8 cellular contexts compared by ENCODE assay signal in genomic region chr5:58462623-58463230, GRCh38. TPM values are rescaled to one million over a fixed set of nuclear protein-coding genes. Genes with fewer than 3 reads are reported as not detected.
DNase-seq lines count a peak whose midpoint lies in the region; ATAC-seq and TF ChIP-seq lines count a peak whose summit lies in the region.

No MANE protein-coding gene starts in this region.

- H3K36me3 Mint-ChIP-seq in chondrocyte (ENCODE audit: low read depth), result peaks cover 5% of the 10 kb centered on the region

- H2AFZ ChIP-seq in HCT116 (ENCODE audit: low read depth, low read length, poor library complexity, severe bottlenecking) (peak overlapping the region; percentile 75), mesenchymal stem cell (ENCODE audit: low read depth, low read length) (no peak overlapping the region)

- H2AK5ac ChIP-seq in mesenchymal stem cell (ENCODE audit: low read length, severe bottlenecking), result no peak overlapping the region

- DNase-seq in NCI-H1105 treated with DMSO at 0.1 percent for 48 hours (lab: John Stamatoyannopoulos, UW), result peak; percentile 32
- no peak for DNase-seq in NCI-H1105 (lab: John Stamatoyannopoulos, UW)
- DNase-seq in HCT116 (ENCODE audit: low read depth, low spot score), result peak; percentile 61
- DNase-seq in SHP77 (lab: John Stamatoyannopoulos, UW), result peak; percentile 14 to 52
- DNase-seq in chondrocyte (ENCODE audit: low spot score), result no peak
- peak; percentile 79 for DNase-seq in mesenchymal stem cell
- DNase-seq in occipital lobe (lab: John Stamatoyannopoulos, UW), result no peak

- H3K9me3 ChIP-seq in HCT116 (ENCODE audit: control insufficient read depth in 1 of 2, insufficient read depth in 1 of 2, low read depth in 1 of 2, low read length in 2 of 2) (no peaks in the 10 kb centered on the region), mesenchymal stem cell (ENCODE audit: control insufficient read depth, low read length) (no peaks in the 10 kb centered on the region)

- no TSS peak for BruUV-seq in HCT116 (replicated peaks; lab: Mats Ljungman, UMichigan)

- POLR2A ChIA-PET in HCT116 (lab: Charles Lee), result interaction anchor here (0.7 kb wide), 1 partner anchor 1006 kb away, joined by 4 read pairs; no protein-coding TSS in a partner anchor

- intact Hi-C loops in HCT116 (cut with micrococcal nuclease), result loop anchor here (5.0 kb wide), 2 partner anchors 1080 to 1560 kb away; no protein-coding TSS in a partner anchor

- TF ChIP-seq CTCF in HCT116 (IDR thresholded peaks at IDR 0.05 in 2 of 3, conservative IDR thresholded peaks at IDR 0.05 in 1 of 3; ENCODE audit: borderline replicate concordance in 1 of 3, insufficient read depth in 1 of 3, low read depth in 2 of 3, low read length in 2 of 3), result peak; percentile 20 to 67 (median 61); a peak in 4 of 6 replicates
- peak; percentile 91 for TF ChIP-seq CTCF in chondrocyte (IDR thresholded peaks at IDR 0.05)

- H3K4me1 ChIP-seq in HCT116 (ENCODE audit: control insufficient read depth in 1 of 2, insufficient read depth in 2 of 2, low read length in 2 of 2) (peaks cover 13 to 48% of the 10 kb centered on the region in 2 experiments), mesenchymal stem cell (ENCODE audit: control insufficient read depth, insufficient read depth, low read depth, low read length) (no peaks in the 10 kb centered on the region)

- peak; percentile 83 for TF ChIP-seq RAD21 in HCT116 (IDR thresholded peaks at IDR 0.05; ENCODE audit: low read depth)

- H3K9me2 ChIP-seq in HCT116 (ENCODE audit: insufficient read depth), result no peaks in the 10 kb centered on the region

- WGBS in mesenchymal stem cell, result 0% methylated on average over 1 of the region's 4 CpGs

- H3K9me3 Mint-ChIP-seq in chondrocyte (ENCODE audit: low read depth), result no peaks in the 10 kb centered on the region

- no peaks in the 10 kb centered on the region for H3K27me3 Mint-ChIP-seq in chondrocyte (ENCODE audit: low read depth)

- H3K18ac ChIP-seq in mesenchymal stem cell (ENCODE audit: low read depth in 1 of 2, low read length in 2 of 2), result no peak overlapping the region

- H3K27ac Mint-ChIP-seq in chondrocyte (ENCODE audit: unreplicated experiment), result peak overlapping the region; percentile 63

- H3K14ac ChIP-seq in mesenchymal stem cell (ENCODE audit: low read length in 2 of 2), result no peak overlapping the region

- H3K23ac ChIP-seq in mesenchymal stem cell (ENCODE audit: low read length in 2 of 2), result no peak overlapping the region

- H2BK5ac ChIP-seq in mesenchymal stem cell (ENCODE audit: low read depth, low read length, poor library complexity, severe bottlenecking), result no peak overlapping the region

- RAD21 ChIA-PET in HCT116 (lab: Charles Lee; ENCODE audit: low non-redundant PET in 1 of 2, low total read pairs in 2 of 2, uncharacterized antibody in 2 of 2, unreplicated experiment in 2 of 2), result interaction anchor here (0.7 to 1.0 kb wide), 2 partner anchors 575 to 964 kb away, joined by 3 to 4 read pairs; no protein-coding TSS in a partner anchor

- no peak overlapping the region for H3K4me3 Mint-ChIP-seq in chondrocyte (ENCODE audit: unreplicated experiment)

- H4K20me1 ChIP-seq in HCT116 (ENCODE audit: insufficient read depth), result peaks cover 5% of the 10 kb centered on the region; the same call in 1 of the 2 replicates

- peak overlapping the region; percentile 5; the same call in 1 of the 2 replicates for H3K9ac ChIP-seq in HCT116 (ENCODE audit: low read length)
- peak overlapping the region; percentile 92 for H3K9ac ChIP-seq in mesenchymal stem cell (ENCODE audit: low read length)

- H3K27me3 ChIP-seq in HCT116 (ENCODE audit: insufficient read depth, low read length) (no peaks in the 10 kb centered on the region), mesenchymal stem cell (ENCODE audit: control insufficient read depth in 1 of 2, insufficient read depth in 1 of 2, low read length in 2 of 2) (no peaks in the 10 kb centered on the region)

- H3K4me3 ChIP-seq in HCT116 (replicated peaks in 1 of 2; ENCODE audit: low read depth in 1 of 2, low read length in 2 of 2) (no peak overlapping the region), mesenchymal stem cell (ENCODE audit: insufficient read depth in 1 of 2, low read depth in 1 of 2, low read length in 2 of 2) (no peak overlapping the region)

- H4K8ac ChIP-seq in mesenchymal stem cell (ENCODE audit: low read length), result no peak overlapping the region

- CTCF ChIA-PET in HCT116 (lab: Charles Lee), result interaction anchor here (0.7 to 4.5 kb wide), 4 partner anchors 683 to 1165 kb away, joined by 4 to 50 read pairs (median 24); no protein-coding TSS in a partner anchor

- H4K91ac ChIP-seq in mesenchymal stem cell (ENCODE audit: low read length), result no peak overlapping the region

- no peak for ATAC-seq in HCT116
- no peak for ATAC-seq in GM18907 (IDR thresholded peaks at IDR 0.05; ENCODE audit: unreplicated experiment)

- H3K4me1 Mint-ChIP-seq in chondrocyte (ENCODE audit: low read depth), result peaks cover 33% of the 10 kb centered on the region

- peaks cover 21% of the 10 kb centered on the region for H3K79me2 ChIP-seq in HCT116 (ENCODE audit: insufficient read depth, low read length)

- no peak for TF ChIP-seq POLR2A in HCT116 (IDR thresholded peaks at IDR 0.05; ENCODE audit: borderline replicate concordance, extremely low read depth, insufficient read depth, insufficient read length)

- no peak overlapping the region for H3K4ac ChIP-seq in mesenchymal stem cell (ENCODE audit: low read depth in 1 of 2, low read length in 2 of 2)

- H2BK15ac ChIP-seq in mesenchymal stem cell (ENCODE audit: low read depth, poor library complexity, severe bottlenecking), result no peak overlapping the region

- H3K36me3 ChIP-seq in HCT116 (ENCODE audit: control insufficient read depth in 1 of 2, insufficient read depth in 2 of 2, low read length in 2 of 2) (peaks cover 5 to 9% of the 10 kb centered on the region in 2 experiments; a peak in 3 of 4 replicates), mesenchymal stem cell (ENCODE audit: control insufficient read depth in 1 of 2, insufficient read depth in 2 of 2, low read depth in 1 of 2, low read length in 2 of 2) (peaks cover 0 to 3% of the 10 kb centered on the region in 2 experiments)

- H3K4me2 ChIP-seq in HCT116 (ENCODE audit: low read length) (peak overlapping the region; percentile 49), mesenchymal stem cell (ENCODE audit: low read length, poor library complexity, severe bottlenecking) (no peak overlapping the region)

- H2BK12ac ChIP-seq in mesenchymal stem cell (ENCODE audit: low read length in 2 of 2), result no peak overlapping the region

- peak overlapping the region; percentile 55; the same call in 1 of the 2 replicates for H3K27ac ChIP-seq in HCT116 (ENCODE audit: low read depth, low read length)
- H3K27ac ChIP-seq in mesenchymal stem cell (ENCODE audit: low read length, poor library complexity, severe bottlenecking), result no peak overlapping the region

- no peaks in the 10 kb centered on the region for H3K79me1 ChIP-seq in mesenchymal stem cell (replicated peaks; ENCODE audit: low read length, poor library complexity, severe bottlenecking)

- no peak overlapping the region for H2BK120ac ChIP-seq in mesenchymal stem cell (ENCODE audit: low read depth, low read length)

TF ChIP-seq in HCT116, 20 proteins besides CTCF, POLR2A, EP300 and RAD21:
- TF ChIP-seq POLR2AphosphoS5 (IDR thresholded peaks at IDR 0.05; ENCODE audit: low read depth, low read length), result no peak
- TF ChIP-seq, protein P1, sequence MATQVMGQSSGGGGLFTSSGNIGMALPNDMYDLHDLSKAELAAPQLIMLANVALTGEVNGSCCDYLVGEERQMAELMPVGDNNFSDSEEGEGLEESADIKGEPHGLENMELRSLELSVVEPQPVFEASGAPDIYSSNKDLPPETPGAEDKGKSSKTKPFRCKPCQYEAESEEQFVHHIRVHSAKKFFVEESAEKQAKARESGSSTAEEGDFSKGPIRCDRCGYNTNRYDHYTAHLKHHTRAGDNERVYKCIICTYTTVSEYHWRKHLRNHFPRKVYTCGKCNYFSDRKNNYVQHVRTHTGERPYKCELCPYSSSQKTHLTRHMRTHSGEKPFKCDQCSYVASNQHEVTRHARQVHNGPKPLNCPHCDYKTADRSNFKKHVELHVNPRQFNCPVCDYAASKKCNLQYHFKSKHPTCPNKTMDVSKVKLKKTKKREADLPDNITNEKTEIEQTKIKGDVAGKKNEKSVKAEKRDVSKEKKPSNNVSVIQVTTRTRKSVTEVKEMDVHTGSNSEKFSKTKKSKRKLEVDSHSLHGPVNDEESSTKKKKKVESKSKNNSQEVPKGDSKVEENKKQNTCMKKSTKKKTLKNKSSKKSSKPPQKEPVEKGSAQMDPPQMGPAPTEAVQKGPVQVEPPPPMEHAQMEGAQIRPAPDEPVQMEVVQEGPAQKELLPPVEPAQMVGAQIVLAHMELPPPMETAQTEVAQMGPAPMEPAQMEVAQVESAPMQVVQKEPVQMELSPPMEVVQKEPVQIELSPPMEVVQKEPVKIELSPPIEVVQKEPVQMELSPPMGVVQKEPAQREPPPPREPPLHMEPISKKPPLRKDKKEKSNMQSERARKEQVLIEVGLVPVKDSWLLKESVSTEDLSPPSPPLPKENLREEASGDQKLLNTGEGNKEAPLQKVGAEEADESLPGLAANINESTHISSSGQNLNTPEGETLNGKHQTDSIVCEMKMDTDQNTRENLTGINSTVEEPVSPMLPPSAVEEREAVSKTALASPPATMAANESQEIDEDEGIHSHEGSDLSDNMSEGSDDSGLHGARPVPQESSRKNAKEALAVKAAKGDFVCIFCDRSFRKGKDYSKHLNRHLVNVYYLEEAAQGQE (IDR thresholded peaks at IDR 0.05; ENCODE audit: low read depth), result no peak
TF ChIP-seq in HCT116: peak in this region for 0.

RNA-seq across cellular contexts. Expression of gene PLK2, which starts 2.8 kb away (rescaled TPM):
- 54.6 TPM for total RNA-seq in HCT116 (2021; ENCODE audit: unreplicated experiment)
- polyA plus RNA-seq in HCT116 (2012), result 48.4 and 89.4 TPM in 2 replicates
- total RNA-seq in chondrocyte, result 40.0 to 48.4 TPM (median 46.8 TPM) in 3 replicates
- polyA plus RNA-seq in mesenchymal stem cell (2013, experiment 1 of 2), result 185 TPM
- polyA plus RNA-seq in mesenchymal stem cell (2013, experiment 2 of 2), result 180 TPM
- total RNA-seq in occipital lobe, result 448 TPM

RNA-seq across cellular contexts. Expression of gene GAPT, which starts 28.5 kb away (rescaled TPM):
- total RNA-seq in HCT116 (2021; ENCODE audit: unreplicated experiment), result not detected
- polyA plus RNA-seq in HCT116 (2012), result not detected in 2 replicates
- not detected in 3 replicates for total RNA-seq in chondrocyte
- polyA plus RNA-seq in mesenchymal stem cell (2013, experiment 1 of 2), result not detected
- polyA plus RNA-seq in mesenchymal stem cell (2013, experiment 2 of 2), result not detected
- total RNA-seq in occipital lobe, result 0.31 TPM

Comparison
In these comparisons a context has a peak if more than half of its experiments do, and no peak if none do; other contexts are left out.
1. DNase-seq: peak in NCI-H1105 treated with DMSO at 0.1 percent for 48 hours (single experiment), HCT116 (single experiment), SHP77 (2 of 2) and mesenchymal stem cell (single experiment); none in NCI-H1105 (single experiment), chondrocyte (single experiment) and occipital lobe (single experiment).